ENCODE assay signal across 8 cellular contexts in the genomic region with DNA sequence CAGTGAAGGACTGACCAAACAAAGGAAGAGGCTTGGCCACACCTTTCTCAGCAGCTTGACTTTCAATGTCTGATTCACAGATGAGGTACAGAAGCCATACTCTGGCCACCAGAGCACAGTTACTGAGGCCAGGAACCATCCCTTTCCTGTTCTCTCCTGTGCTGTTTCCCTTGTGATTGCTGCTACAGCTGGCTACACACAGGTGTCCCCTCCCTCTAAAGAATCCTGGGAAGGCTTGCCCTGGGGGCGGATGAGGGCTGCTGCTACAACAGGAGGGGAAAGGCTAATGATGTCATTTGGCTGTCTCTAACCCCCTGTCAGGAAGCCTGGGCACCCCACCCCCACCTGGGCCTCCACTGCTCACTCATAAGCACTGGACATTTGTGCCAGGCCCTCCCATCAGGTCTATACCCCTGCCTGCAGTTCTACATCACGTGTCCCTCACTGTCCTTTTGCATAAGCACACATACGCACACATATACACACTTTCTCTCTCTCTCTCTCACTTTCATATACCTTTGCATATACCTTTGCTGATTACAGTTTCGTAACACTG. TPM values are rescaled to one million over a fixed set of nuclear protein-coding genes. Genes with fewer than 3 reads are reported as not detected.
DNase-seq lines count a peak whose midpoint lies in the region; ATAC-seq and TF ChIP-seq lines count a peak whose summit lies in the region.

No MANE protein-coding gene starts in this region.

- POLR2A ChIA-PET in GM10248 (lab: Yijun Ruan, JAX): interaction anchor here (0.6 kb wide), 1 partner anchor 63 kb away, joined by 4 read pairs; no protein-coding TSS in a partner anchor

- DNase-seq in GM10248 (ENCODE audit: extremely low spot score): peak; percentile 50
- DNase-seq in NT2/D1 (ENCODE audit: low read depth, low spot score): peak; percentile 27
- no peak for DNase-seq in left ventricle myocardium superior
- DNase-seq in NCI-H2107 (lab: John Stamatoyannopoulos, UW): no peak
- DNase-seq in nucleus accumbens (lab: John Stamatoyannopoulos, UW): no peak
- DNase-seq in RKO (ENCODE audit: low spot score): no peak

- CTCF ChIA-PET in GM10248 (lab: Yijun Ruan, JAX): interaction anchor here (1.1 to 5.2 kb wide), 13 partner anchors 9 to 76 kb away, joined by 3 to 35 read pairs (median 5); partner anchors contain the start of gene TMBIM6

- peak; percentile 52 for ATAC-seq in GM21576 (IDR thresholded peaks at IDR 0.05; ENCODE audit: unreplicated experiment)
- ATAC-seq in left ventricle myocardium superior: peak; percentile 36
- ATAC-seq in HG03039 (IDR thresholded peaks at IDR 0.05; ENCODE audit: unreplicated experiment): no peak

- H3K36me3 ChIP-seq in NT2/D1 (ENCODE audit: insufficient read depth, insufficient read length, low read length): peaks cover 49% of the 10 kb centered on the region

- no peak for TF ChIP-seq CTCF in GM10248 (IDR thresholded peaks at IDR 0.05; ENCODE audit: control extremely low read depth, extremely low read depth, low read depth, missing control alignments)

- intact Hi-C loops in left ventricle myocardium superior (cut with micrococcal nuclease): no loop called here

- no peaks in the 10 kb centered on the region for H3K9me3 ChIP-seq in NT2/D1 (ENCODE audit: insufficient read depth, low read length)

- no peaks in the 10 kb centered on the region for H3K27me3 ChIP-seq in NT2/D1 (ENCODE audit: insufficient read depth, insufficient read length)

- no peak overlapping the region for H3K9ac ChIP-seq in NT2/D1 (ENCODE audit: insufficient read length, low read depth)

- peaks cover 14% of the 10 kb centered on the region for H3K4me1 ChIP-seq in NT2/D1 (ENCODE audit: insufficient read depth, insufficient read length)

- no peak overlapping the region for H3K4me3 ChIP-seq in NT2/D1 (ENCODE audit: insufficient read length, low read depth)

RNA-seq across cellular contexts. Expression of gene PRPF40B, which starts 41.3 kb away (rescaled TPM):
- total RNA-seq in left ventricle myocardium superior: 21.1 TPM

RNA-seq across cellular contexts. Expression of gene FMNL3, which starts 42.5 kb away (rescaled TPM):
- total RNA-seq in left ventricle myocardium superior: 11.3 TPM

RNA-seq across cellular contexts. Expression of gene FAM186B, which starts 59.2 kb away (rescaled TPM):
- 0.47 TPM for total RNA-seq in left ventricle myocardium superior

Comparison
In these comparisons a context has a peak if more than half of its experiments do, and no peak if none do; other contexts are left out.
1. DNase-seq: peak in GM10248 (single experiment) and NT2/D1 (single experiment); none in left ventricle myocardium superior (single experiment), NCI-H2107 (single experiment), nucleus accumbens (0 of 56) and RKO (single experiment).